In the genomic region with DNA sequence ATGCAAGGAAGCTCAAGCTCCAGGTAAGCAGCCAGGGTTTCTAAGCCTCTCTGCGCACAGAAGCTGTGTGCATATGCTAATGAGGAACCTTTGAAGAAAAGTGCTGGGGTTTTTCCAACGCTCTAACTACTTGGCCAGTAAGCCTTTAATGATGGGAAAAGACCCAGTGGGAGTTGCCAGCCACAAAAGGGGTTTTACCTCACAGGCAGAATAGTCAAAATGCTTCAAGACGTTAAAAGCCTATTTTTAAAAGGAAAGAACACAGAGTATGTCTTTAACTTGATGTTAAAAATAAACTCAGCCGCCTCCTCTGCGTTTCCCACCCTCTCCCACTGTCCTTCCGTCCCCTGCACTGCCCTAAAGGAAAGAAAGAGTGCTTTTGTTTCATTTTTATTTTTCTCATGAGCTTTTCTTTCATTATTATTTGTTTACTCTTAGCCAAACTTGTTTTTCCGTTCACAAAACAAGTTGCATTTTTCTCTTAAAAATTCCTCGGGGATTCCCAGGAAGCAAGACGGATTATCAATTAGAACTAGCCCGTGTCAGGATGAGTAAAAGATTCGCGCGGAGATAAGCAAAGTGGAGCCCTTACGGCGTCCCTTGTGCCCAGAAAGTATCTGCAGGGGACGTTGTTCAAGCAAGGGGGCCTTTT, we compare ENCODE assay signal across 8 cellular contexts.
DNase-seq lines count a peak whose midpoint lies in the region; ATAC-seq lines count a peak whose summit lies in the region.

No MANE protein-coding gene starts in this region.

- CTCF ChIA-PET in CD8-positive, alpha-beta memory T cell (lab: Charles Lee) = no interaction called here

- H3K4me3 Mint-ChIP-seq in CD8-positive, alpha-beta memory T cell = peak overlapping the region in 6 of 7 donors; percentile 55 to 70 (median 65)

- peaks cover 0 to 11% (median 0%) of the 10 kb centered on the region in 3 donors for H3K36me3 Mint-ChIP-seq in CD8-positive, alpha-beta memory T cell
- peaks cover 0 to 6% of the 10 kb centered on the region in 2 donors for H3K36me3 Mint-ChIP-seq in activated naive CD4-positive, alpha-beta T cell treated with anti-CD3 and anti-CD28 coated beads, Interleukin-2, amount 50 U/mL, for 72 hours

- peaks cover 6 to 35% of the 10 kb centered on the region in 2 donors for H3K27me3 Mint-ChIP-seq in CD8-positive, alpha-beta memory T cell

- peak; percentile 59 for ATAC-seq in GM19351 (IDR thresholded peaks at IDR 0.05; ENCODE audit: unreplicated experiment)
- ATAC-seq in HG03378 (IDR thresholded peaks at IDR 0.05; ENCODE audit: unreplicated experiment) = peak; percentile 59
- ATAC-seq in activated naive CD4-positive, alpha-beta T cell treated with anti-CD3 and anti-CD28 coated beads, Interleukin-2, amount 50 U/mL, for 72 hours = peak; percentile 97 to 100

- no peaks in the 10 kb centered on the region for H3K4me1 ChIP-seq in CD8-positive, alpha-beta memory T cell (ENCODE audit: insufficient read depth, low read length)

- peaks cover 0 to 3% (median 0%) of the 10 kb centered on the region in 5 donors for H3K9me3 Mint-ChIP-seq in CD8-positive, alpha-beta memory T cell
- H3K9me3 Mint-ChIP-seq in activated naive CD4-positive, alpha-beta T cell treated with anti-CD3 and anti-CD28 coated beads, Interleukin-2, amount 50 U/mL, for 72 hours = no peaks in the 10 kb centered on the region

- peaks cover 6 to 10% (median 8%) of the 10 kb centered on the region in 3 donors for H3K4me1 Mint-ChIP-seq in CD8-positive, alpha-beta memory T cell

- no peak overlapping the region for H3K4me3 ChIP-seq in CD8-positive, alpha-beta memory T cell (ENCODE audit: low read length)

- no peaks in the 10 kb centered on the region for H3K9me3 ChIP-seq in CD8-positive, alpha-beta memory T cell (ENCODE audit: low read length)

- no peaks in the 10 kb centered on the region for H3K36me3 ChIP-seq in CD8-positive, alpha-beta memory T cell (ENCODE audit: insufficient read depth, low read length)

- DNase-seq in CD8-positive, alpha-beta memory T cell = no peak
- peak; percentile 25 to 56 for DNase-seq in activated naive CD4-positive, alpha-beta T cell treated with anti-CD3 and anti-CD28 coated beads, Interleukin-2, amount 50 U/mL, for 72 hours (ENCODE audit: low spot score in 2 of 2)
- DNase-seq in iPS-NIHi7 (ENCODE audit: extremely low spot score) (peak; percentile 45), NCI-H187 (lab: John Stamatoyannopoulos, UW) (no peak), NCI-H2107 treated with DMSO at 0.1 percent for 48 hours (lab: John Stamatoyannopoulos, UW; ENCODE audit: unreplicated experiment) (no peak)
- DNase-seq in stimulated activated CD4-positive, alpha-beta T cell treated with anti-CD3 and anti-CD28 coated beads, Interleukin-12 subunit alpha, Interleukin-12 subunit beta, amount 100 ng/mL, for 48 hours (ENCODE audit: low read depth in 2 of 3, low spot score in 1 of 3) = peak; percentile 27 to 30 (median 28)

- H3K27ac ChIP-seq in CD8-positive, alpha-beta memory T cell (ENCODE audit: low read depth, low read length) = no peak overlapping the region

- POLR2A ChIA-PET in CD8-positive, alpha-beta memory T cell (lab: Charles Lee) = no interaction called here

- H3K27me3 ChIP-seq in CD8-positive, alpha-beta memory T cell (ENCODE audit: insufficient read depth, low read length, poor library complexity, severe bottlenecking) = no peaks in the 10 kb centered on the region

- H3K27ac Mint-ChIP-seq in CD8-positive, alpha-beta memory T cell = peak overlapping the region in 1 of 8 donors; percentile 63
- H3K27ac Mint-ChIP-seq in activated naive CD4-positive, alpha-beta T cell treated with anti-CD3 and anti-CD28 coated beads, Interleukin-2, amount 50 U/mL, for 72 hours = no peak overlapping the region

Comparison
In these comparisons a context has a peak if more than half of its experiments do, and no peak if none do; other contexts are left out.
1. DNase-seq: peak in activated naive CD4-positive, alpha-beta T cell treated with anti-CD3 and anti-CD28 coated beads, Interleukin-2, amount 50 U/mL, for 72 hours (2 of 2), iPS-NIHi7 (single experiment) and stimulated activated CD4-positive, alpha-beta T cell treated with anti-CD3 and anti-CD28 coated beads, Interleukin-12 subunit alpha, Interleukin-12 subunit beta, amount 100 ng/mL, for 48 hours (3 of 3); none in CD8-positive, alpha-beta memory T cell (0 of 5), NCI-H187 (0 of 2) and NCI-H2107 treated with DMSO at 0.1 percent for 48 hours (single experiment).
2. Peak in every context shown above with its lines, with median percentiles within 50 percentile points of each other: ATAC-seq.